In the genomic region with DNA sequence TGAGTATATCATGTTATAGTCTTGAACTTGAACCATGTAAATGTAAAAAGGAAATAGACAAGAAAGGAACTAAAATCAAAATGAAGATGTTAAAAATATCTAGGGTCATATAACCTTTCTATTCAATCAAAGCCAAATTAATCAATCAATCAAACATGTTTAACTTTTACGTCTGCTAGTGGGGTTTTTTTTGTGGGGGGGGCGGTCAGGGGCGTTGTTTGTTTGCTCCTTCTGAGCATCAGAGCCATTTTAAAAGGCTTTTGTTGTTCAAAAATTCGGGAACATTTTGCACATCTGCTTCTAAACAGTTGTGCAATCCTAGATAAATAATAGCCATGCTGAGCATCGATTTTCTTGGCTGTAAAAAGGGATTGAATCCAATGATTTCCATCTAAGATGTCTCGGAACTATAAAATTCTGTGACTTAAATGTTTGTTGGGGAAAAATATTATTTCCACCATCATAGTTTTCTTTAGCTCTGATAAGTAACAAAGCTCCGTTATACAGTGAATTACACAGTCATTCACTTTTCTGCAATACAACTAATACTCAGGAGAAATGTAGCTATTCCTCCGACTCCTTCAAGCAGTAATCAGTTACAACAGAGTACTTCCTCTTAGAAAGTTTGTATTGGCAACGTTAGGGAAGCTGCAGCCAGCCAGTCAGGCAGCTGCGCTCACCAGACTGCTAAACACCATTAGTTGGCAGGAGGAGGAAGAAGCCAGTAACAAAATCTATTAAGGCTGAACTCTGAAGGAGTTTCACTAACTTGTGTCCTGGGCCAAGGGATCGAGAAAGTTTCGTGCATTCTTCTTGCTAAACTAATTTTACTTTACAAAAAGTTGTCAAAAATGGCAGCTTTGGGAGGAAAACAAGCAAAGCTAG, we compare ENCODE assay signal across 8 cellular contexts. TPM values are rescaled to one million over a fixed set of nuclear protein-coding genes. Genes with fewer than 3 reads are reported as not detected.
A peak's percentile ranks its signal among the peaks of the same experiment; 100 is the strongest.
DNase-seq lines count a peak whose midpoint lies in the region; ATAC-seq, FAIRE-seq and TF ChIP-seq lines count a peak whose summit lies in the region.

No MANE protein-coding gene starts in this region.

- FAIRE-seq in kidney (lab: Jason Lieb, UNC) (peak; percentile 83), small intestine (lab: Jason Lieb, UNC) (no peak)

- H3K36me3 ChIP-seq in kidney (ENCODE audit: control insufficient read depth in 1 of 2, insufficient read depth in 2 of 2, low read length in 2 of 2), result no peaks in the 10 kb centered on the region
- no peaks in the 10 kb centered on the region for H3K36me3 ChIP-seq in small intestine (ENCODE audit: control insufficient read depth in 2 of 2, insufficient read depth in 2 of 2, low read length in 2 of 2)

- H3K4me1 ChIP-seq in kidney (ENCODE audit: control insufficient read depth in 1 of 2, insufficient read depth in 1 of 2, low read depth in 1 of 2, low read length in 2 of 2) (peaks cover 0 to 13% of the 10 kb centered on the region in 2 donors), small intestine (ENCODE audit: control insufficient read depth in 2 of 2, insufficient read depth in 1 of 2, low read depth in 1 of 2, low read length in 1 of 2) (peaks cover 3 to 5% of the 10 kb centered on the region in 2 donors)

- no peak for DNase-seq in activated T-cell treated with anti-CD3 and anti-CD28 coated beads, Interleukin-2, amount 50 U/mL, for 24 hours
- no peak for DNase-seq in activated T-cell treated with anti-CD3 and anti-CD28 coated beads, Interleukin-2, amount 50 U/mL, for 48 hours
- DNase-seq in brain pericyte (ENCODE audit: low read depth, low spot score), result peak; percentile 24
- DNase-seq in kidney, result peak; percentile 82
- DNase-seq in small intestine, result peak; percentile 76
- no peak for DNase-seq in NCI-H2227 (lab: John Stamatoyannopoulos, UW; ENCODE audit: unreplicated experiment)

- no peaks in the 10 kb centered on the region for H3K27me3 ChIP-seq in small intestine (ENCODE audit: control insufficient read depth in 2 of 2, insufficient read depth in 2 of 2, low read length in 2 of 2)

- 6 to 12% (median 11%) methylated on average over 12 of the region's 12 CpGs for WGBS in small intestine, 3 donors

- no peak for ATAC-seq in GM21528 (IDR thresholded peaks at IDR 0.05; ENCODE audit: low FRiP score, unreplicated experiment)
- ATAC-seq in HG02870 (IDR thresholded peaks at IDR 0.05; ENCODE audit: unreplicated experiment), result no peak

- peak overlapping the region in 1 of 2 donors; percentile 4 for H3K9ac ChIP-seq in kidney (ENCODE audit: low read length in 2 of 2)

- no peak overlapping the region for H3K27ac Mint-ChIP-seq in activated T-cell treated with anti-CD3 and anti-CD28 coated beads, Interleukin-2, amount 50 U/mL, for 24 hours

- peaks cover 4% of the 10 kb centered on the region for H3K36me3 Mint-ChIP-seq in activated T-cell treated with anti-CD3 and anti-CD28 coated beads, Interleukin-2, amount 50 U/mL, for 24 hours (ENCODE audit: low read depth)

- TF ChIP-seq CTCF in kidney (IDR thresholded peaks at IDR 0.05; ENCODE audit: borderline replicate concordance, extremely low read depth, insufficient read depth), result peak; percentile 2

- intact Hi-C loops in kidney (cut with DNase I), result no loop called here

- H3K9me3 ChIP-seq in kidney (ENCODE audit: control insufficient read depth in 1 of 2, low read length in 2 of 2), result no peaks in the 10 kb centered on the region
- H3K9me3 ChIP-seq in small intestine (ENCODE audit: control insufficient read depth, low read depth), result no peaks in the 10 kb centered on the region

- H3K27me3 Mint-ChIP-seq in activated T-cell treated with anti-CD3 and anti-CD28 coated beads, Interleukin-2, amount 50 U/mL, for 24 hours, result peaks cover 28% of the 10 kb centered on the region

- H3K4me3 Mint-ChIP-seq in activated T-cell treated with anti-CD3 and anti-CD28 coated beads, Interleukin-2, amount 50 U/mL, for 24 hours, result peak overlapping the region; percentile 11

- H3K9me3 Mint-ChIP-seq in activated T-cell treated with anti-CD3 and anti-CD28 coated beads, Interleukin-2, amount 50 U/mL, for 24 hours, result no peaks in the 10 kb centered on the region

- H3K4me1 Mint-ChIP-seq in activated T-cell treated with anti-CD3 and anti-CD28 coated beads, Interleukin-2, amount 50 U/mL, for 24 hours (ENCODE audit: low read depth), result peaks cover 30% of the 10 kb centered on the region

- peak overlapping the region; percentile 75 to 83 for H3K4me3 ChIP-seq in kidney (ENCODE audit: low read length in 2 of 2)
- no peak overlapping the region for H3K4me3 ChIP-seq in small intestine (ENCODE audit: low read depth in 1 of 2, low read length in 2 of 2)

- H3K27ac ChIP-seq in kidney (ENCODE audit: low read depth in 2 of 2, low read length in 2 of 2) (peak overlapping the region; percentile 10 to 89), small intestine (ENCODE audit: low read depth in 1 of 2, low read length in 1 of 2) (peak overlapping the region; percentile 39 to 92)

RNA-seq across cellular contexts. Expression of gene SPATA6, which starts 2.1 kb away (rescaled TPM):
- 32.5 TPM for total RNA-seq in kidney
- polyA plus RNA-seq in kidney (ENCODE audit: insufficient read depth, low read depth, low replicate concordance) (5.6 TPM), small intestine (1 to 10 TPM; 2.5 to 3.6 (median 2.7) TPM)

Comparison
In these comparisons a context has a peak if more than half of its experiments do, and no peak if none do; other contexts are left out.
1. DNase-seq: peak in brain pericyte (single experiment), kidney (single experiment) and small intestine (single experiment); none in activated T-cell treated with anti-CD3 and anti-CD28 coated beads, Interleukin-2, amount 50 U/mL, for 24 hours (single experiment), activated T-cell treated with anti-CD3 and anti-CD28 coated beads, Interleukin-2, amount 50 U/mL, for 48 hours (0 of 2) and NCI-H2227 (single experiment).
2. H3K4me3 ChIP-seq: peak in kidney (2 of 2); none in small intestine (0 of 2).